Comparison of ENCODE assay signal across 1 cellular context in genomic region chr5:40834849-40835787, GRCh38.
A peak's percentile ranks its signal among the peaks of the same experiment; 100 is the strongest.
TF ChIP-seq lines count a peak whose summit lies in the region.

Gene RPL37 (minus strand): TSS chr5:40835222. CDS start chr5:40835185, 37 bp downstream.

TF ChIP-seq in HepG2, 621 proteins besides CTCF, POLR2A, EP300 and RAD21 (continued from another document and continues in another):
- TF ChIP-seq REST (IDR thresholded peaks at IDR 0.05; ENCODE audit: borderline replicate concordance in 1 of 2, low read depth in 1 of 2, low read length in 2 of 2) = peak in 1 of 2 experiments; percentile 71; a peak in 2 of 4 replicates
- TF ChIP-seq HNF4G (IDR thresholded peaks at IDR 0.05; ENCODE audit: borderline replicate concordance, low read depth, low read length) = peak; percentile 64; the same call in 1 of the 2 replicates
- TF ChIP-seq HNF4G (CRISPR knock-in tag; IDR thresholded peaks at IDR 0.05; ENCODE audit: borderline replicate concordance, low read depth) = 0 out of 2 replicates have a peak, but pooled peaks have one; percentile 55
- peak; percentile 88; the same call in 1 of the 2 replicates for TF ChIP-seq ZNF619 (CRISPR knock-in tag; IDR thresholded peaks at IDR 0.05)
- TF ChIP-seq ZNF713 (CRISPR knock-in tag; IDR thresholded peaks at IDR 0.05) = no peak; the same call in 1 of the 2 replicates
- TF ChIP-seq PAWR (CRISPR knock-in tag; IDR thresholded peaks at IDR 0.05; ENCODE audit: borderline replicate concordance) = no peak
- TF ChIP-seq PCBP1 (IDR thresholded peaks at IDR 0.05; ENCODE audit: borderline replicate concordance, low read depth, low read length) = peak; percentile 70; the same call in 1 of the 2 replicates
- TF ChIP-seq ZBTB38 (CRISPR knock-in tag; IDR thresholded peaks at IDR 0.05) = peak; percentile 85
- peak; percentile 72; the same call in 1 of the 2 replicates for TF ChIP-seq EHMT2 (IDR thresholded peaks at IDR 0.05; ENCODE audit: borderline replicate concordance, low read depth, low read length)
- peak; percentile 99 for TF ChIP-seq POGZ (CRISPR knock-in tag; IDR thresholded peaks at IDR 0.05)
- TF ChIP-seq HOXA3 (CRISPR knock-in tag; IDR thresholded peaks at IDR 0.05) = peak; percentile 96
- peak; percentile 100 for TF ChIP-seq KAT8 (CRISPR knock-in tag; IDR thresholded peaks at IDR 0.05)
- TF ChIP-seq ZNF615 (CRISPR knock-in tag; IDR thresholded peaks at IDR 0.05; ENCODE audit: borderline replicate concordance) = peak; percentile 97
- TF ChIP-seq MTF2 (CRISPR knock-in tag; IDR thresholded peaks at IDR 0.05; ENCODE audit: borderline replicate concordance) = 0 out of 2 replicates have a peak, but pooled peaks have one; percentile 86
- peak; percentile 97 for TF ChIP-seq CBX1 (IDR thresholded peaks at IDR 0.05; ENCODE audit: low read depth)
- no peak for TF ChIP-seq CHD4 (IDR thresholded peaks at IDR 0.05; ENCODE audit: borderline replicate concordance, low read length)
- TF ChIP-seq YEATS4 (CRISPR knock-in tag; IDR thresholded peaks at IDR 0.05; ENCODE audit: borderline replicate concordance) = peak; percentile 98
- 0 out of 2 replicates have a peak, but pooled peaks have one; percentile 58 for TF ChIP-seq ZMYM2 (CRISPR knock-in tag; IDR thresholded peaks at IDR 0.05)
- TF ChIP-seq ZNF629 (CRISPR knock-in tag; conservative IDR thresholded peaks at IDR 0.05) = peak; percentile 4; the same call in 1 of the 2 replicates
- peak; percentile 93 for TF ChIP-seq ATF2 (CRISPR knock-in tag; IDR thresholded peaks at IDR 0.05)
- TF ChIP-seq ZKSCAN8 (CRISPR knock-in tag; IDR thresholded peaks at IDR 0.05; ENCODE audit: borderline replicate concordance) = peak; percentile 94
- peak; percentile 93; the same call in 1 of the 2 replicates for TF ChIP-seq ATF7-NPFF (CRISPR knock-in tag; IDR thresholded peaks at IDR 0.05; ENCODE audit: low read depth)
- TF ChIP-seq HDAC2 (CRISPR knock-in tag; IDR thresholded peaks at IDR 0.05) = peak; percentile 97
- TF ChIP-seq, protein P1, sequence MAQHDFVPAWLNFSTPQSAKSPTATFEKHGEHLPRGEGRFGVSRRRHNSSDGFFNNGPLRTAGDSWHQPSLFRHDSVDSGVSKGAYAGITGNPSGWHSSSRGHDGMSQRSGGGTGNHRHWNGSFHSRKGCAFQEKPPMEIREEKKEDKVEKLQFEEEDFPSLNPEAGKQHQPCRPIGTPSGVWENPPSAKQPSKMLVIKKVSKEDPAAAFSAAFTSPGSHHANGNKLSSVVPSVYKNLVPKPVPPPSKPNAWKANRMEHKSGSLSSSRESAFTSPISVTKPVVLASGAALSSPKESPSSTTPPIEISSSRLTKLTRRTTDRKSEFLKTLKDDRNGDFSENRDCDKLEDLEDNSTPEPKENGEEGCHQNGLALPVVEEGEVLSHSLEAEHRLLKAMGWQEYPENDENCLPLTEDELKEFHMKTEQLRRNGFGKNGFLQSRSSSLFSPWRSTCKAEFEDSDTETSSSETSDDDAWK (CRISPR knock-in tag; IDR thresholded peaks at IDR 0.05) = no peak
- TF ChIP-seq CCDC6 (CRISPR knock-in tag; IDR thresholded peaks at IDR 0.05) = peak; percentile 63; the same call in 1 of the 2 replicates
- peak; percentile 74 for TF ChIP-seq FOXO1 (CRISPR knock-in tag; IDR thresholded peaks at IDR 0.05)
- no peak for TF ChIP-seq ZNF24 (IDR thresholded peaks at IDR 0.05)
- no peak for TF ChIP-seq ZFP36 (IDR thresholded peaks at IDR 0.05; ENCODE audit: borderline replicate concordance, low read depth, low read length, partially characterized antibody)
- no peak for TF ChIP-seq PAX8 (CRISPR knock-in tag; IDR thresholded peaks at IDR 0.05; ENCODE audit: borderline replicate concordance)
- 0 out of 2 replicates have a peak, but pooled peaks have one; percentile 38 for TF ChIP-seq ZNF121 (CRISPR knock-in tag; IDR thresholded peaks at IDR 0.05)
- TF ChIP-seq, protein P2, sequence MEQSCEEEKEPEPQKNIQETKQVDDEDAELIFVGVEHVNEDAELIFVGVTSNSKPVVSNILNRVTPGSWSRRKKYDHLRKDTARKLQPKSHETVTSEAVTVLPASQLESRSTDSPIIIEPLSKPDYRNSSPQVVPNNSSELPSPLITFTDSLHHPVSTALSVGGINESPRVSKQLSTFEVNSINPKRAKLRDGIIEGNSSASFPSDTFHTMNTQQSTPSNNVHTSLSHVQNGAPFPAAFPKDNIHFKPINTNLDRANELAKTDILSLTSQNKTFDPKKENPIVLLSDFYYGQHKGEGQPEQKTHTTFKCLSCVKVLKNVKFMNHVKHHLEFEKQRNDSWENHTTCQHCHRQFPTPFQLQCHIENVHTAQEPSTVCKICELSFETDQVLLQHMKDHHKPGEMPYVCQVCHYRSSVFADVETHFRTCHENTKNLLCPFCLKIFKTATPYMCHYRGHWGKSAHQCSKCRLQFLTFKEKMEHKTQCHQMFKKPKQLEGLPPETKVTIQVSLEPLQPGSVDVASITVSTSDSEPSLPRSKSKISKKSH (CRISPR knock-in tag; IDR thresholded peaks at IDR 0.05; ENCODE audit: borderline replicate concordance) = peak; percentile 51; the same call in 1 of the 2 replicates
- TF ChIP-seq, protein P3, sequence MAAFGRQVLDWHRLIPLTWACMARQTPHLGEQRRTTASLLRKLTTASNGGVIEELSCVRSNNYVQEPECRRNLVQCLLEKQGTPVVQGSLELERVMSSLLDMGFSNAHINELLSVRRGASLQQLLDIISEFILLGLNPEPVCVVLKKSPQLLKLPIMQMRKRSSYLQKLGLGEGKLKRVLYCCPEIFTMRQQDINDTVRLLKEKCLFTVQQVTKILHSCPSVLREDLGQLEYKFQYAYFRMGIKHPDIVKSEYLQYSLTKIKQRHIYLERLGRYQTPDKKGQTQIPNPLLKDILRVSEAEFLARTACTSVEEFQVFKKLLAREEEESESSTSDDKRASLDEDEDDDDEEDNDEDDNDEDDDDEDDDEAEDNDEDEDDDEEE (CRISPR knock-in tag; IDR thresholded peaks at IDR 0.05) = no peak; the same call in 1 of the 2 replicates
- TF ChIP-seq HOXA9 (CRISPR knock-in tag; IDR thresholded peaks at IDR 0.05; ENCODE audit: borderline replicate concordance) = no peak; the same call in none of the 2 replicates
- no peak for TF ChIP-seq MBNL3 (CRISPR knock-in tag; conservative IDR thresholded peaks at IDR 0.05)
- TF ChIP-seq ZNF766 (CRISPR knock-in tag; IDR thresholded peaks at IDR 0.05; ENCODE audit: borderline replicate concordance) = no peak
- peak; percentile 55; the same call in 1 of the 2 replicates for TF ChIP-seq RCOR2 (CRISPR knock-in tag; IDR thresholded peaks at IDR 0.05)
- TF ChIP-seq ZNF20 (CRISPR knock-in tag; IDR thresholded peaks at IDR 0.05) = peak; percentile 78; the same call in 1 of the 2 replicates
- peak; percentile 67; the same call in 1 of the 2 replicates for TF ChIP-seq ZNF709 (CRISPR knock-in tag; IDR thresholded peaks at IDR 0.05)
- TF ChIP-seq ZNF761 (CRISPR knock-in tag; conservative IDR thresholded peaks at IDR 0.05) = peak; percentile 96
- peak; percentile 42; the same call in 1 of the 2 replicates for TF ChIP-seq ATF6 (CRISPR knock-in tag; conservative IDR thresholded peaks at IDR 0.05)
- TF ChIP-seq ZNF326 (CRISPR knock-in tag; IDR thresholded peaks at IDR 0.05; ENCODE audit: borderline replicate concordance) = no peak
- TF ChIP-seq ZNF776 (CRISPR knock-in tag; IDR thresholded peaks at IDR 0.05) = peak; percentile 89
- peak; percentile 64; the same call in 1 of the 2 replicates for TF ChIP-seq ZNF263 (CRISPR knock-in tag; IDR thresholded peaks at IDR 0.05)
- TF ChIP-seq CREB1 (IDR thresholded peaks at IDR 0.05) = peak; percentile 80
- TF ChIP-seq CREB1 (CRISPR knock-in tag; IDR thresholded peaks at IDR 0.05) = peak; percentile 81
- TF ChIP-seq ZNF816 (CRISPR knock-in tag; IDR thresholded peaks at IDR 0.05; ENCODE audit: borderline replicate concordance) = no peak; the same call in 1 of the 2 replicates
- TF ChIP-seq ZNF883 (CRISPR knock-in tag; IDR thresholded peaks at IDR 0.05; ENCODE audit: not compliant biosample characterization) = peak; percentile 93
- TF ChIP-seq TRIM22 (IDR thresholded peaks at IDR 0.05) = no peak
